1 cellular context compared by ENCODE assay signal in genomic region chr1:206029484-206029883, GRCh38.
TF ChIP-seq lines count a peak whose summit lies in the region.

No MANE protein-coding gene starts in this region.

TF ChIP-seq in HepG2, 621 proteins besides CTCF, POLR2A, EP300 and RAD21:
- TF ChIP-seq CEBPB (IDR thresholded peaks at IDR 0.05; ENCODE audit: borderline replicate concordance, low read depth, low read length) (peak; percentile 32; the same call in 1 of the 2 replicates), FOXP1 (IDR thresholded peaks at IDR 0.05) (no peak), FOXP1 (CRISPR knock-in tag; IDR thresholded peaks at IDR 0.05) (no peak), DR1 (CRISPR knock-in tag; IDR thresholded peaks at IDR 0.05) (no peak), ZBTB46 (CRISPR knock-in tag; IDR thresholded peaks at IDR 0.05; ENCODE audit: borderline replicate concordance) (no peak), SATB2 (CRISPR knock-in tag; IDR thresholded peaks at IDR 0.05) (no peak), MAFF (IDR thresholded peaks at IDR 0.05; ENCODE audit: low read depth, low read length) (peak; percentile 46), MAFK (conservative IDR thresholded peaks at IDR 0.05 in 1 of 2, IDR thresholded peaks at IDR 0.05 in 1 of 2; ENCODE audit: low read length in 2 of 2) (peak; percentile 47 to 69; a peak in 2 of 4 replicates), REL (CRISPR knock-in tag; conservative IDR thresholded peaks at IDR 0.05) (no peak), AGO2 (optimal IDR thresholded peaks at IDR 0.05; ENCODE audit: low read depth, low read length) (no peak), STAG1 (CRISPR knock-in tag; IDR thresholded peaks at IDR 0.05) (no peak), ZNF362 (CRISPR knock-in tag; IDR thresholded peaks at IDR 0.05; ENCODE audit: borderline replicate concordance) (no peak), EEA1 (CRISPR knock-in tag; IDR thresholded peaks at IDR 0.05; ENCODE audit: borderline replicate concordance) (no peak), AKAP8 (CRISPR knock-in tag; IDR thresholded peaks at IDR 0.05) (no peak)
- TF ChIP-seq, protein P1, sequence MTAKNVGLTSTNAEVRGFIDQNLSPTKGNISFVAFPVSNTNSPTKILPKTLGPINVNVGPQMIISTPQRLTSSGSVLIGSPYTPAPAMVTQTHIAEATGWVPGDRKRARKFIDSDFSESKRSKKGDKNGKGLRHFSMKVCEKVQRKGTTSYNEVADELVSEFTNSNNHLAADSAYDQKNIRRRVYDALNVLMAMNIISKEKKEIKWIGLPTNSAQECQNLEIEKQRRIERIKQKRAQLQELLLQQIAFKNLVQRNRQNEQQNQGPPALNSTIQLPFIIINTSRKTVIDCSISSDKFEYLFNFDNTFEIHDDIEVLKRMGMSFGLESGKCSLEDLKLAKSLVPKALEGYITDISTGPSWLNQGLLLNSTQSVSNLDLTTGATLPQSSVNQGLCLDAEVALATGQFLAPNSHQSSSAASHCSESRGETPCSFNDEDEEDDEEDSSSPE (CRISPR knock-in tag; IDR thresholded peaks at IDR 0.05), result no peak
- TF ChIP-seq, protein P2, sequence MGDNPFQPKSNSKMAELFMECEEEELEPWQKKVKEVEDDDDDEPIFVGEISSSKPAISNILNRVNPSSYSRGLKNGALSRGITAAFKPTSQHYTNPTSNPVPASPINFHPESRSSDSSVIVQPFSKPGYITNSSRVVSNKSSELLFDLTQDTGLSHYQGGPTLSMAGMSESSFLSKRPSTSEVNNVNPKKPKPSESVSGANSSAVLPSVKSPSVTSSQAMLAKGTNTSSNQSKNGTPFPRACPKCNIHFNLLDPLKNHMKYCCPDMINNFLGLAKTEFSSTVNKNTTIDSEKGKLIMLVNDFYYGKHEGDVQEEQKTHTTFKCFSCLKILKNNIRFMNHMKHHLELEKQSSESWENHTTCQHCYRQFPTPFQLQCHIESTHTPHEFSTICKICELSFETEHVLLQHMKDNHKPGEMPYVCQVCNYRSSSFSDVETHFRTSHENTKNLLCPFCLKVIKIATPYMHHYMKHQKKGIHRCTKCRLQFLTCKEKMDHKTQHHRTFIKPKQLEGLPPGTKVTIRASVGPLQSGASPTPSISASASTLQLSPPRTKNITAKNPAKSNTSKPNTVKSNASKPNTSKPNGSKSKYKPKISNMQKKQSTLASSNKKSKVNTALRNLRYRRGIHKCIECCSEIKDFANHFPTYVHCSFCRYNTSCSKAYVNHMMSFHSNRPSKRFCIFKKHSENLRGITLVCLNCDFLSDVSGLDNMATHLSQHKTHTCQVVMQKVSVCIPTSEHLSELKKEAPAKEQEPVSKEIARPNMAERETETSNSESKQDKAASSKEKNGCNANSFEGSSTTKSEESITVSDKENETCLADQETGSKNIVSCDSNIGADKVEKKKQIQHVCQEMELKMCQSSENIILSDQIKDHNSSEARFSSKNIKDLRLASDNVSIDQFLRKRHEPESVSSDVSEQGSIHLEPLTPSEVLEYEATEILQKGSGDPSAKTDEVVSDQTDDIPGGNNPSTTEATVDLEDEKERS (CRISPR knock-in tag; IDR thresholded peaks at IDR 0.05), result no peak
